In genomic region chr18:61893971-61894750, GRCh38 we compare ENCODE assay signal across 8 cellular contexts. TPM values are rescaled to one million over a fixed set of nuclear protein-coding genes. Genes with fewer than 3 reads are reported as not detected.
DNase-seq lines count a peak whose midpoint lies in the region; ATAC-seq and TF ChIP-seq lines count a peak whose summit lies in the region.

No MANE protein-coding gene starts in this region.

- ATAC-seq in GM19023 (IDR thresholded peaks at IDR 0.05; ENCODE audit: unreplicated experiment): peak; percentile 88
- ATAC-seq in HG03175 (IDR thresholded peaks at IDR 0.05; ENCODE audit: unreplicated experiment): peak; percentile 70
- ATAC-seq in esophagus mucosa: peak; percentile 85

- H3K4me3 ChIP-seq in mucosa of stomach (ENCODE audit: low read length): no peak overlapping the region

- H3K4me1 ChIP-seq in mucosa of stomach (ENCODE audit: control insufficient read depth, insufficient read depth, low read length): peaks cover 18% of the 10 kb centered on the region

- H3K9ac ChIP-seq in mucosa of stomach (ENCODE audit: low read length): peak overlapping the region; percentile 38

- no peaks in the 10 kb centered on the region for H3K9me3 ChIP-seq in mucosa of stomach (ENCODE audit: control insufficient read depth, low read length)

- peaks cover 42% of the 10 kb centered on the region for H3K27me3 ChIP-seq in mucosa of stomach (ENCODE audit: control insufficient read depth, insufficient read depth, low read length)

- DNase-seq in AG09319 (ENCODE audit: extremely low read depth, low read depth): no peak
- DNase-seq in NCI-H774 (lab: John Stamatoyannopoulos, UW): peak; percentile 83
- DNase-seq in activated T-cell treated with anti-CD3 and anti-CD28 coated beads, Interleukin-2, amount 50 U/mL, for 1 hour: peak; percentile 79
- DNase-seq in stimulated activated CD8-positive, alpha-beta memory T cell treated with anti-CD3 and anti-CD28 coated beads, Interleukin-4, amount 100 ng/mL, for 4 hours (ENCODE audit: low read depth in 2 of 2, low spot score in 1 of 2): peak; percentile 41 to 45

- peak; percentile 35 for TF ChIP-seq CTCF in AG09319 (IDR thresholded peaks at IDR 0.05; ENCODE audit: low read depth, low read length)

- H3K36me3 ChIP-seq in mucosa of stomach (ENCODE audit: control insufficient read depth, insufficient read depth, low read length): no peaks in the 10 kb centered on the region

RNA-seq across cellular contexts. Expression of gene RNF152, which starts 1.4 kb away (rescaled TPM):
- 7.7 TPM for total RNA-seq in esophagus mucosa
